In genomic region chr20:10125757-10126156, GRCh38 we compare ENCODE assay signal across 15 cellular contexts.
"Had no signal": no experiment of that assay in that cellular context is flagged by ENCODE, and none has a peak within 500 bp of the region (broad histone marks: within the 10 kb centered on the region; RNA-seq: fewer than 3 reads in every experiment).

No MANE protein-coding gene starts in this region.

- H3K27me3 ChIP-seq: heart left ventricle, left lung, right lobe of liver had no signal

- H3K9me3 ChIP-seq: right lobe of liver had no signal

- H3K36me3 ChIP-seq: heart left ventricle, left lung, right lobe of liver had no signal

- H3K4me3 ChIP-seq: heart left ventricle, left lung, right lobe of liver had no signal

- DNase-seq: activated B cell treated with CpG ODN at 0.5 μM for 24 hours; activated CD4-positive, alpha-beta T cell treated with anti-CD3 and anti-CD28 coated beads, Interleukin-2, amount 10 ng/mL, durations not matched to agents 24 days and 14 days; activated naive CD4-positive, alpha-beta T cell treated with Interleukin-2 at 50 U/mL for 16 hours; activated naive CD8-positive, alpha-beta T cell treated with anti-CD3 and anti-CD28 coated beads, Interleukin-2, amount 50 U/mL, for 24 hours; cortex of kidney; effector CD8-positive, alpha-beta T cell; heart left ventricle; left lung; nucleus accumbens; right lobe of liver; stimulated activated CD4-positive, alpha-beta T cell treated with anti-CD3 and anti-CD28 coated beads, Interleukin-2, amount 100 ng/mL, for 48 hours; stimulated activated naive CD4-positive, alpha-beta T cell treated with Interleukin-2 at 50 U/mL for 16 hours; T-helper 2 cell; trophoblast cell had no signal

- ATAC-seq: activated naive CD8-positive, alpha-beta T cell treated with anti-CD3 and anti-CD28 coated beads, Interleukin-2, amount 50 U/mL, for 24 hours; heart left ventricle; left lung; natural killer cell treated with Interleukin-12 subunit alpha and Interleukin-12 subunit beta and Interleukin-15 and Interleukin-18, amount 100 ng/mL, for 72 hours; right lobe of liver had no signal

- H3K27ac ChIP-seq: heart left ventricle, left lung, right lobe of liver had no signal

- H3K4me1 ChIP-seq: heart left ventricle, left lung, right lobe of liver had no signal
